Comparison of ENCODE assay signal across 1 cellular context in the genomic region with DNA sequence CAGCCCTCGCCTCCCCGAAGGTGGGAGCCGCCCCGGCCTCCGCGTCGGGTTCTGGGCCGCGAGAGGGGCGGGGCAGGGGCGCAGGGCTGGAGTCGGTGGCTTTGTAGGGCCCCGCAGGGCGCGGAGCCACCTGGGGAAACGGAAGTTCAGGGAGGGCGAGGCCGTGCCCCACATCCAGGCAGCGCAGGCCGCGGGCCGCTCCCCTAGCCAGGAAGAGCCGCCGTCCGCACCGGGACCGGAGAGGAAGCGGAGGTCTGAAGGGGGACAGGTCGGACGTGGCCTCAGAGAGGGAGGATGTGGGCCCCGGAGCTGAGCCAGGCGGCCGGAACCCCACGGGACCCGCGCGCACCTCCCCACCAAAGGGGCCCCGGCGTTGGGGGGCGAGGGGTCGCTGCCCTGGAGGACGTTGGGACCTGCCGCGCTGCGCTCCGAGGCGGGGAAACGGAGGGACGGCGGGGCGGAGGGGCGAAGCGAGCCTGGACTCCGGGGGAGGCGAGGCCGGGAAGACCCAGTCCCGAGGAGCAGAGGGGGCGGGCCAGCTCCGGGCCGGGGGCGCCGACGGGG.
TF ChIP-seq lines count a peak whose summit lies in the region.

No MANE protein-coding gene starts in this region.

TF ChIP-seq in HepG2, 621 proteins besides CTCF, POLR2A, EP300 and RAD21 (continued from another document and continues in another):
- TF ChIP-seq, protein P1, sequence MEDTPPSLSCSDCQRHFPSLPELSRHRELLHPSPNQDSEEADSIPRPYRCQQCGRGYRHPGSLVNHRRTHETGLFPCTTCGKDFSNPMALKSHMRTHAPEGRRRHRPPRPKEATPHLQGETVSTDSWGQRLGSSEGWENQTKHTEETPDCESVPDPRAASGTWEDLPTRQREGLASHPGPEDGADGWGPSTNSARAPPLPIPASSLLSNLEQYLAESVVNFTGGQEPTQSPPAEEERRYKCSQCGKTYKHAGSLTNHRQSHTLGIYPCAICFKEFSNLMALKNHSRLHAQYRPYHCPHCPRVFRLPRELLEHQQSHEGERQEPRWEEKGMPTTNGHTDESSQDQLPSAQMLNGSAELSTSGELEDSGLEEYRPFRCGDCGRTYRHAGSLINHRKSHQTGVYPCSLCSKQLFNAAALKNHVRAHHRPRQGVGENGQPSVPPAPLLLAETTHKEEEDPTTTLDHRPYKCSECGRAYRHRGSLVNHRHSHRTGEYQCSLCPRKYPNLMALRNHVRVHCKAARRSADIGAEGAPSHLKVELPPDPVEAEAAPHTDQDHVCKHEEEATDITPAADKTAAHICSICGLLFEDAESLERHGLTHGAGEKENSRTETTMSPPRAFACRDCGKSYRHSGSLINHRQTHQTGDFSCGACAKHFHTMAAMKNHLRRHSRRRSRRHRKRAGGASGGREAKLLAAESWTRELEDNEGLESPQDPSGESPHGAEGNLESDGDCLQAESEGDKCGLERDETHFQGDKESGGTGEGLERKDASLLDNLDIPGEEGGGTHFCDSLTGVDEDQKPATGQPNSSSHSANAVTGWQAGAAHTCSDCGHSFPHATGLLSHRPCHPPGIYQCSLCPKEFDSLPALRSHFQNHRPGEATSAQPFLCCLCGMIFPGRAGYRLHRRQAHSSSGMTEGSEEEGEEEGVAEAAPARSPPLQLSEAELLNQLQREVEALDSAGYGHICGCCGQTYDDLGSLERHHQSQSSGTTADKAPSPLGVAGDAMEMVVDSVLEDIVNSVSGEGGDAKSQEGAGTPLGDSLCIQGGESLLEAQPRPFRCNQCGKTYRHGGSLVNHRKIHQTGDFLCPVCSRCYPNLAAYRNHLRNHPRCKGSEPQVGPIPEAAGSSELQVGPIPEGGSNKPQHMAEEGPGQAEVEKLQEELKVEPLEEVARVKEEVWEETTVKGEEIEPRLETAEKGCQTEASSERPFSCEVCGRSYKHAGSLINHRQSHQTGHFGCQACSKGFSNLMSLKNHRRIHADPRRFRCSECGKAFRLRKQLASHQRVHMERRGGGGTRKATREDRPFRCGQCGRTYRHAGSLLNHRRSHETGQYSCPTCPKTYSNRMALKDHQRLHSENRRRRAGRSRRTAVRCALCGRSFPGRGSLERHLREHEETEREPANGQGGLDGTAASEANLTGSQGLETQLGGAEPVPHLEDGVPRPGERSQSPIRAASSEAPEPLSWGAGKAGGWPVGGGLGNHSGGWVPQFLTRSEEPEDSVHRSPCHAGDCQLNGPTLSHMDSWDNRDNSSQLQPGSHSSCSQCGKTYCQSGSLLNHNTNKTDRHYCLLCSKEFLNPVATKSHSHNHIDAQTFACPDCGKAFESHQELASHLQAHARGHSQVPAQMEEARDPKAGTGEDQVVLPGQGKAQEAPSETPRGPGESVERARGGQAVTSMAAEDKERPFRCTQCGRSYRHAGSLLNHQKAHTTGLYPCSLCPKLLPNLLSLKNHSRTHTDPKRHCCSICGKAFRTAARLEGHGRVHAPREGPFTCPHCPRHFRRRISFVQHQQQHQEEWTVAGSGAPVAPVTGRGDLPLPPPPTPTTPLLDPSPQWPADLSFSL (CRISPR knock-in tag; IDR thresholded peaks at IDR 0.05), result no peak
- TF ChIP-seq ZNF121 (CRISPR knock-in tag; IDR thresholded peaks at IDR 0.05) (no peak), ATRX (CRISPR knock-in tag; IDR thresholded peaks at IDR 0.05; ENCODE audit: borderline replicate concordance) (no peak), ZNF549 (CRISPR knock-in tag; IDR thresholded peaks at IDR 0.05) (0 out of 2 replicates have a peak, but pooled peaks have one; percentile 22), ZNF781 (CRISPR knock-in tag; IDR thresholded peaks at IDR 0.05; ENCODE audit: borderline replicate concordance, not compliant biosample characterization) (peak; percentile 53), NR3C1 (CRISPR knock-in tag; IDR thresholded peaks at IDR 0.05) (0 out of 2 replicates have a peak, but pooled peaks have one; percentile 15), ZFP90 (CRISPR knock-in tag; IDR thresholded peaks at IDR 0.05; ENCODE audit: borderline replicate concordance) (no peak), ZNF20 (CRISPR knock-in tag; IDR thresholded peaks at IDR 0.05) (no peak), DPF2 (CRISPR knock-in tag; IDR thresholded peaks at IDR 0.05; ENCODE audit: borderline replicate concordance, low read depth) (no peak), ZNF562 (CRISPR knock-in tag; IDR thresholded peaks at IDR 0.05; ENCODE audit: borderline replicate concordance) (no peak), ZNF772 (CRISPR knock-in tag; IDR thresholded peaks at IDR 0.05) (no peak), BHLHE40 (IDR thresholded peaks at IDR 0.05; ENCODE audit: low read length) (no peak), MBNL3 (CRISPR knock-in tag; conservative IDR thresholded peaks at IDR 0.05) (no peak), REL (CRISPR knock-in tag; conservative IDR thresholded peaks at IDR 0.05) (0 out of 2 replicates have a peak, but pooled peaks have one; percentile 70), YY1 (IDR thresholded peaks at IDR 0.05; ENCODE audit: insufficient read depth, insufficient replicate concordance, low read depth, low read length) (peak; percentile 27), HIVEP1 (CRISPR knock-in tag; IDR thresholded peaks at IDR 0.05) (peak; percentile 56; the same call in 1 of the 2 replicates), RBM22 (optimal IDR thresholded peaks at IDR 0.05; ENCODE audit: low read length) (peak; percentile 47), SRF (IDR thresholded peaks at IDR 0.05; ENCODE audit: low read depth, low read length) (no peak), ZNF652 (CRISPR knock-in tag; IDR thresholded peaks at IDR 0.05; ENCODE audit: borderline replicate concordance, low read depth) (no peak), ZFP36 (IDR thresholded peaks at IDR 0.05; ENCODE audit: borderline replicate concordance, low read depth, low read length, partially characterized antibody) (no peak), ZNF282 (IDR thresholded peaks at IDR 0.05; ENCODE audit: partially characterized antibody) (no peak), TCF7 (IDR thresholded peaks at IDR 0.05; ENCODE audit: low read depth) (peak; percentile 54), NFKBIZ (CRISPR knock-in tag; IDR thresholded peaks at IDR 0.05) (no peak)
- TF ChIP-seq, protein P2, sequence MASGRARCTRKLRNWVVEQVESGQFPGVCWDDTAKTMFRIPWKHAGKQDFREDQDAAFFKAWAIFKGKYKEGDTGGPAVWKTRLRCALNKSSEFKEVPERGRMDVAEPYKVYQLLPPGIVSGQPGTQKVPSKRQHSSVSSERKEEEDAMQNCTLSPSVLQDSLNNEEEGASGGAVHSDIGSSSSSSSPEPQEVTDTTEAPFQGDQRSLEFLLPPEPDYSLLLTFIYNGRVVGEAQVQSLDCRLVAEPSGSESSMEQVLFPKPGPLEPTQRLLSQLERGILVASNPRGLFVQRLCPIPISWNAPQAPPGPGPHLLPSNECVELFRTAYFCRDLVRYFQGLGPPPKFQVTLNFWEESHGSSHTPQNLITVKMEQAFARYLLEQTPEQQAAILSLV (CRISPR knock-in tag; IDR thresholded peaks at IDR 0.05; ENCODE audit: borderline replicate concordance), result no peak
- TF ChIP-seq, protein P3, sequence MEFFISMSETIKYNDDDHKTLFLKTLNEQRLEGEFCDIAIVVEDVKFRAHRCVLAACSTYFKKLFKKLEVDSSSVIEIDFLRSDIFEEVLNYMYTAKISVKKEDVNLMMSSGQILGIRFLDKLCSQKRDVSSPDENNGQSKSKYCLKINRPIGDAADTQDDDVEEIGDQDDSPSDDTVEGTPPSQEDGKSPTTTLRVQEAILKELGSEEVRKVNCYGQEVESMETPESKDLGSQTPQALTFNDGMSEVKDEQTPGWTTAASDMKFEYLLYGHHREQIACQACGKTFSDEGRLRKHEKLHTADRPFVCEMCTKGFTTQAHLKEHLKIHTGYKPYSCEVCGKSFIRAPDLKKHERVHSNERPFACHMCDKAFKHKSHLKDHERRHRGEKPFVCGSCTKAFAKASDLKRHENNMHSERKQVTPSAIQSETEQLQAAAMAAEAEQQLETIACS (CRISPR knock-in tag; IDR thresholded peaks at IDR 0.05), result 0 out of 2 replicates have a peak, but pooled peaks have one; percentile 19
- TF ChIP-seq, protein P4, sequence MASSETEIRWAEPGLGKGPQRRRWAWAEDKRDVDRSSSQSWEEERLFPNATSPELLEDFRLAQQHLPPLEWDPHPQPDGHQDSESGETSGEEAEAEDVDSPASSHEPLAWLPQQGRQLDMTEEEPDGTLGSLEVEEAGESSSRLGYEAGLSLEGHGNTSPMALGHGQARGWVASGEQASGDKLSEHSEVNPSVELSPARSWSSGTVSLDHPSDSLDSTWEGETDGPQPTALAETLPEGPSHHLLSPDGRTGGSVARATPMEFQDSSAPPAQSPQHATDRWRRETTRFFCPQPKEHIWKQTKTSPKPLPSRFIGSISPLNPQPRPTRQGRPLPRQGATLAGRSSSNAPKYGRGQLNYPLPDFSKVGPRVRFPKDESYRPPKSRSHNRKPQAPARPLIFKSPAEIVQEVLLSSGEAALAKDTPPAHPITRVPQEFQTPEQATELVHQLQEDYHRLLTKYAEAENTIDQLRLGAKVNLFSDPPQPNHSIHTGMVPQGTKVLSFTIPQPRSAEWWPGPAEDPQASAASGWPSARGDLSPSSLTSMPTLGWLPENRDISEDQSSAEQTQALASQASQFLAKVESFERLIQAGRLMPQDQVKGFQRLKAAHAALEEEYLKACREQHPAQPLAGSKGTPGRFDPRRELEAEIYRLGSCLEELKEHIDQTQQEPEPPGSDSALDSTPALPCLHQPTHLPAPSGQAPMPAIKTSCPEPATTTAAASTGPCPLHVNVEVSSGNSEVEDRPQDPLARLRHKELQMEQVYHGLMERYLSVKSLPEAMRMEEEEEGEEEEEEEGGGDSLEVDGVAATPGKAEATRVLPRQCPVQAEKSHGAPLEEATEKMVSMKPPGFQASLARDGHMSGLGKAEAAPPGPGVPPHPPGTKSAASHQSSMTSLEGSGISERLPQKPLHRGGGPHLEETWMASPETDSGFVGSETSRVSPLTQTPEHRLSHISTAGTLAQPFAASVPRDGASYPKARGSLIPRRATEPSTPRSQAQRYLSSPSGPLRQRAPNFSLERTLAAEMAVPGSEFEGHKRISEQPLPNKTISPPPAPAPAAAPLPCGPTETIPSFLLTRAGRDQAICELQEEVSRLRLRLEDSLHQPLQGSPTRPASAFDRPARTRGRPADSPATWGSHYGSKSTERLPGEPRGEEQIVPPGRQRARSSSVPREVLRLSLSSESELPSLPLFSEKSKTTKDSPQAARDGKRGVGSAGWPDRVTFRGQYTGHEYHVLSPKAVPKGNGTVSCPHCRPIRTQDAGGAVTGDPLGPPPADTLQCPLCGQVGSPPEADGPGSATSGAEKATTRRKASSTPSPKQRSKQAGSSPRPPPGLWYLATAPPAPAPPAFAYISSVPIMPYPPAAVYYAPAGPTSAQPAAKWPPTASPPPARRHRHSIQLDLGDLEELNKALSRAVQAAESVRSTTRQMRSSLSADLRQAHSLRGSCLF (CRISPR knock-in tag; IDR thresholded peaks at IDR 0.05; ENCODE audit: borderline replicate concordance), result peak; percentile 29; the same call in 1 of the 2 replicates
- TF ChIP-seq, protein P5, sequence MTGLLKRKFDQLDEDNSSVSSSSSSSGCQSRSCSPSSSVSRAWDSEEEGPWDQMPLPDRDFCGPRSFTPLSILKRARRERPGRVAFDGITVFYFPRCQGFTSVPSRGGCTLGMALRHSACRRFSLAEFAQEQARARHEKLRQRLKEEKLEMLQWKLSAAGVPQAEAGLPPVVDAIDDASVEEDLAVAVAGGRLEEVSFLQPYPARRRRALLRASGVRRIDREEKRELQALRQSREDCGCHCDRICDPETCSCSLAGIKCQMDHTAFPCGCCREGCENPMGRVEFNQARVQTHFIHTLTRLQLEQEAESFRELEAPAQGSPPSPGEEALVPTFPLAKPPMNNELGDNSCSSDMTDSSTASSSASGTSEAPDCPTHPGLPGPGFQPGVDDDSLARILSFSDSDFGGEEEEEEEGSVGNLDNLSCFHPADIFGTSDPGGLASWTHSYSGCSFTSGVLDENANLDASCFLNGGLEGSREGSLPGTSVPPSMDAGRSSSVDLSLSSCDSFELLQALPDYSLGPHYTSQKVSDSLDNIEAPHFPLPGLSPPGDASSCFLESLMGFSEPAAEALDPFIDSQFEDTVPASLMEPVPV (CRISPR knock-in tag; IDR thresholded peaks at IDR 0.05), result peak; percentile 87
- TF ChIP-seq, protein P6, sequence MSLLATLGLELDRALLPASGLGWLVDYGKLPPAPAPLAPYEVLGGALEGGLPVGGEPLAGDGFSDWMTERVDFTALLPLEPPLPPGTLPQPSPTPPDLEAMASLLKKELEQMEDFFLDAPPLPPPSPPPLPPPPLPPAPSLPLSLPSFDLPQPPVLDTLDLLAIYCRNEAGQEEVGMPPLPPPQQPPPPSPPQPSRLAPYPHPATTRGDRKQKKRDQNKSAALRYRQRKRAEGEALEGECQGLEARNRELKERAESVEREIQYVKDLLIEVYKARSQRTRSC (CRISPR knock-in tag; IDR thresholded peaks at IDR 0.05; ENCODE audit: low read depth), result no peak
- TF ChIP-seq, protein P7, sequence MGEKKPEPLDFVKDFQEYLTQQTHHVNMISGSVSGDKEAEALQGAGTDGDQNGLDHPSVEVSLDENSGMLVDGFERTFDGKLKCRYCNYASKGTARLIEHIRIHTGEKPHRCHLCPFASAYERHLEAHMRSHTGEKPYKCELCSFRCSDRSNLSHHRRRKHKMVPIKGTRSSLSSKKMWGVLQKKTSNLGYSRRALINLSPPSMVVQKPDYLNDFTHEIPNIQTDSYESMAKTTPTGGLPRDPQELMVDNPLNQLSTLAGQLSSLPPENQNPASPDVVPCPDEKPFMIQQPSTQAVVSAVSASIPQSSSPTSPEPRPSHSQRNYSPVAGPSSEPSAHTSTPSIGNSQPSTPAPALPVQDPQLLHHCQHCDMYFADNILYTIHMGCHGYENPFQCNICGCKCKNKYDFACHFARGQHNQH (CRISPR knock-in tag; IDR thresholded peaks at IDR 0.05), result peak; percentile 69; the same call in 1 of the 2 replicates
- TF ChIP-seq, protein P8, sequence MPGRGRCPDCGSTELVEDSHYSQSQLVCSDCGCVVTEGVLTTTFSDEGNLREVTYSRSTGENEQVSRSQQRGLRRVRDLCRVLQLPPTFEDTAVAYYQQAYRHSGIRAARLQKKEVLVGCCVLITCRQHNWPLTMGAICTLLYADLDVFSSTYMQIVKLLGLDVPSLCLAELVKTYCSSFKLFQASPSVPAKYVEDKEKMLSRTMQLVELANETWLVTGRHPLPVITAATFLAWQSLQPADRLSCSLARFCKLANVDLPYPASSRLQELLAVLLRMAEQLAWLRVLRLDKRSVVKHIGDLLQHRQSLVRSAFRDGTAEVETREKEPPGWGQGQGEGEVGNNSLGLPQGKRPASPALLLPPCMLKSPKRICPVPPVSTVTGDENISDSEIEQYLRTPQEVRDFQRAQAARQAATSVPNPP (CRISPR knock-in tag; IDR thresholded peaks at IDR 0.05), result no peak
- TF ChIP-seq, protein P9, sequence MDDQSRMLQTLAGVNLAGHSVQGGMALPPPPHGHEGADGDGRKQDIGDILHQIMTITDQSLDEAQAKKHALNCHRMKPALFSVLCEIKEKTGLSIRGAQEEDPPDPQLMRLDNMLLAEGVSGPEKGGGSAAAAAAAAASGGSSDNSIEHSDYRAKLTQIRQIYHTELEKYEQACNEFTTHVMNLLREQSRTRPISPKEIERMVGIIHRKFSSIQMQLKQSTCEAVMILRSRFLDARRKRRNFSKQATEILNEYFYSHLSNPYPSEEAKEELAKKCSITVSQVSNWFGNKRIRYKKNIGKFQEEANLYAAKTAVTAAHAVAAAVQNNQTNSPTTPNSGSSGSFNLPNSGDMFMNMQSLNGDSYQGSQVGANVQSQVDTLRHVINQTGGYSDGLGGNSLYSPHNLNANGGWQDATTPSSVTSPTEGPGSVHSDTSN (CRISPR knock-in tag; IDR thresholded peaks at IDR 0.05; ENCODE audit: borderline replicate concordance), result no peak
